Comparison of ENCODE assay signal across 8 cellular contexts in genomic region chr5:75051217-75051751, GRCh38. TPM values are rescaled to one million over a fixed set of nuclear protein-coding genes. Genes with fewer than 3 reads are reported as not detected.
A peak's percentile ranks its signal among the peaks of the same experiment; 100 is the strongest.
DNase-seq lines count a peak whose midpoint lies in the region; ATAC-seq lines count a peak whose summit lies in the region.

No MANE protein-coding gene starts in this region.

- peak overlapping the region; percentile 85 for H3K27ac Mint-ChIP-seq in activated CD4-positive, alpha-beta T cell treated with anti-CD3 and anti-CD28 coated beads for 36 hours
- peak overlapping the region; percentile 93 for H3K27ac Mint-ChIP-seq in activated naive CD4-positive, alpha-beta T cell treated with anti-CD3 and anti-CD28 coated beads for 36 hours

- CTCF ChIA-PET in activated CD4-positive, alpha-beta T cell treated with anti-CD3 and anti-CD28 coated beads for 36 hours (lab: Charles Lee) = interaction anchor here (0.6 to 4.9 kb wide), 10 partner anchors 8 to 940 kb away, joined by 3 to 36 read pairs (median 4); partner anchors contain the start of genes ANKRD31 and HMGCR
- CTCF ChIA-PET in activated naive CD4-positive, alpha-beta T cell treated with anti-CD3 and anti-CD28 coated beads for 36 hours (lab: Charles Lee) = interaction anchor here (0.7 to 3.6 kb wide), 10 partner anchors 8 to 524 kb away, joined by 3 to 23 read pairs (median 9); partner anchors contain the start of gene ANKRD31

- H3K9me3 ChIP-seq in iPS-20b (ENCODE audit: insufficient read depth, low read depth, low read length) (no peaks in the 10 kb centered on the region), stomach smooth muscle (ENCODE audit: control insufficient read depth in 2 of 2, low read length in 2 of 2) (no peaks in the 10 kb centered on the region)

- H3K36me3 Mint-ChIP-seq in activated CD4-positive, alpha-beta T cell treated with anti-CD3 and anti-CD28 coated beads for 36 hours (ENCODE audit: low read depth) = no peaks in the 10 kb centered on the region
- H3K36me3 Mint-ChIP-seq in activated naive CD4-positive, alpha-beta T cell treated with anti-CD3 and anti-CD28 coated beads for 36 hours (ENCODE audit: low read depth) = peaks cover 3% of the 10 kb centered on the region

- H3K4me1 ChIP-seq in iPS-20b (ENCODE audit: insufficient read depth, low read length) (peaks cover 30% of the 10 kb centered on the region), stomach smooth muscle (ENCODE audit: control insufficient read depth, insufficient read depth, low read length) (peaks cover 47% of the 10 kb centered on the region)

- H3K36me3 ChIP-seq in iPS-20b (ENCODE audit: insufficient read depth, low read depth, low read length) (peaks cover 4% of the 10 kb centered on the region; the same call in 1 of the 2 replicates), stomach smooth muscle (ENCODE audit: control insufficient read depth in 2 of 2, insufficient read depth in 2 of 2, low read length in 2 of 2) (peaks cover 0 to under 1% of the 10 kb centered on the region in 2 donors)

- peak; percentile 43 for ATAC-seq in activated CD4-positive, alpha-beta T cell treated with anti-CD3 and anti-CD28 coated beads for 36 hours
- ATAC-seq in HG02610 (IDR thresholded peaks at IDR 0.05; ENCODE audit: unreplicated experiment) = no peak

- intact Hi-C loops in activated CD4-positive, alpha-beta T cell treated with anti-CD3 and anti-CD28 coated beads for 36 hours (cut with DNase I, micrococcal nuclease) = loop anchor here (1.0 to 5.0 kb wide), 10 partner anchors 77 to 1031 kb away; partner anchors contain the start of genes HMGCR (in 2 of the 2), FAM169A (in 1 of the 2), GFM2 (in 1 of the 2) and HEXB (in 1 of the 2)
- intact Hi-C loops in activated naive CD4-positive, alpha-beta T cell treated with anti-CD3 and anti-CD28 coated beads for 36 hours (cut with micrococcal nuclease) = loop anchor here (1.0 to 10.0 kb wide), 16 partner anchors 8 to 1491 kb away; partner anchors contain the start of genes CERT1, FAM169A, GFM2 and HEXB

- peak overlapping the region; percentile 82; the same call in 1 of the 2 replicates for H3K9ac ChIP-seq in iPS-20b (ENCODE audit: low read depth, low read length)
- peak overlapping the region; percentile 42 to 72 for H3K9ac ChIP-seq in stomach smooth muscle (ENCODE audit: low read length in 2 of 2)

- POLR2A ChIA-PET in activated CD4-positive, alpha-beta T cell treated with anti-CD3 and anti-CD28 coated beads for 36 hours (lab: Charles Lee) = interaction anchor here (0.6 to 2.2 kb wide), 3 partner anchors 125 to 286 kb away, joined by 3 to 9 read pairs (median 6); partner anchors contain the start of genes ANKRD31 and HMGCR

- H3K27ac ChIP-seq in iPS-20b (ENCODE audit: low read length) (no peak overlapping the region), stomach smooth muscle (ENCODE audit: low read length) (no peak overlapping the region)

- peak overlapping the region; percentile 79 for H3K4me3 Mint-ChIP-seq in activated CD4-positive, alpha-beta T cell treated with anti-CD3 and anti-CD28 coated beads for 36 hours
- H3K4me3 Mint-ChIP-seq in activated naive CD4-positive, alpha-beta T cell treated with anti-CD3 and anti-CD28 coated beads for 36 hours = peak overlapping the region; percentile 84

- H3K4me3 ChIP-seq in iPS-20b (ENCODE audit: low read length) (peak overlapping the region; percentile 83; the same call in 1 of the 2 replicates), stomach smooth muscle (ENCODE audit: low read length in 2 of 2) (peak overlapping the region; percentile 83 to 86)

- no peaks in the 10 kb centered on the region for H3K9me3 Mint-ChIP-seq in activated CD4-positive, alpha-beta T cell treated with anti-CD3 and anti-CD28 coated beads for 36 hours (ENCODE audit: low read depth)
- no peaks in the 10 kb centered on the region for H3K9me3 Mint-ChIP-seq in activated naive CD4-positive, alpha-beta T cell treated with anti-CD3 and anti-CD28 coated beads for 36 hours

- peaks cover 3% of the 10 kb centered on the region for H3K27me3 Mint-ChIP-seq in activated CD4-positive, alpha-beta T cell treated with anti-CD3 and anti-CD28 coated beads for 36 hours
- H3K27me3 Mint-ChIP-seq in activated naive CD4-positive, alpha-beta T cell treated with anti-CD3 and anti-CD28 coated beads for 36 hours (ENCODE audit: low read depth) = no peaks in the 10 kb centered on the region

- peaks cover 70% of the 10 kb centered on the region for H3K4me1 Mint-ChIP-seq in activated CD4-positive, alpha-beta T cell treated with anti-CD3 and anti-CD28 coated beads for 36 hours
- H3K4me1 Mint-ChIP-seq in activated naive CD4-positive, alpha-beta T cell treated with anti-CD3 and anti-CD28 coated beads for 36 hours (ENCODE audit: low read depth) = peaks cover 60% of the 10 kb centered on the region

- H3K27me3 ChIP-seq in iPS-20b (ENCODE audit: insufficient read depth, low read length) (peaks cover 42% of the 10 kb centered on the region), stomach smooth muscle (ENCODE audit: control insufficient read depth in 1 of 2, insufficient read depth in 2 of 2, low read length in 2 of 2) (no peaks in the 10 kb centered on the region)

- peak; percentile 59 for DNase-seq in activated CD4-positive, alpha-beta T cell treated with anti-CD3 and anti-CD28 coated beads for 36 hours
- no peak for DNase-seq in activated CD4-positive, alpha-beta T cell treated with anti-CD3 and anti-CD28 coated beads for 1 hour
- peak; percentile 72 for DNase-seq in activated naive CD4-positive, alpha-beta T cell treated with anti-CD3 and anti-CD28 coated beads for 36 hours
- DNase-seq in NCI-H2107 (lab: John Stamatoyannopoulos, UW) = no peak
- DNase-seq in GDM1 (lab: John Stamatoyannopoulos, UW) = no peak

RNA-seq across cellular contexts. Expression of gene GCNT4, which starts 1.1 kb away (rescaled TPM):
- 1 to 10 TPM; 1.9 to 2.1 TPM for total RNA-seq in activated CD4-positive, alpha-beta T cell treated with anti-CD3 and anti-CD28 coated beads for 36 hours
- total RNA-seq in activated naive CD4-positive, alpha-beta T cell treated with anti-CD3 and anti-CD28 coated beads for 36 hours = 1 to 10 TPM; 2.1 to 2.4 TPM

Comparison
In these comparisons a context has a peak if more than half of its experiments do, and no peak if none do; other contexts are left out.
1. DNase-seq: peak in activated CD4-positive, alpha-beta T cell treated with anti-CD3 and anti-CD28 coated beads for 36 hours (single experiment) and activated naive CD4-positive, alpha-beta T cell treated with anti-CD3 and anti-CD28 coated beads for 36 hours (single experiment); none in activated CD4-positive, alpha-beta T cell treated with anti-CD3 and anti-CD28 coated beads for 1 hour (single experiment), NCI-H2107 (single experiment) and GDM1 (single experiment).